In the genomic region with DNA sequence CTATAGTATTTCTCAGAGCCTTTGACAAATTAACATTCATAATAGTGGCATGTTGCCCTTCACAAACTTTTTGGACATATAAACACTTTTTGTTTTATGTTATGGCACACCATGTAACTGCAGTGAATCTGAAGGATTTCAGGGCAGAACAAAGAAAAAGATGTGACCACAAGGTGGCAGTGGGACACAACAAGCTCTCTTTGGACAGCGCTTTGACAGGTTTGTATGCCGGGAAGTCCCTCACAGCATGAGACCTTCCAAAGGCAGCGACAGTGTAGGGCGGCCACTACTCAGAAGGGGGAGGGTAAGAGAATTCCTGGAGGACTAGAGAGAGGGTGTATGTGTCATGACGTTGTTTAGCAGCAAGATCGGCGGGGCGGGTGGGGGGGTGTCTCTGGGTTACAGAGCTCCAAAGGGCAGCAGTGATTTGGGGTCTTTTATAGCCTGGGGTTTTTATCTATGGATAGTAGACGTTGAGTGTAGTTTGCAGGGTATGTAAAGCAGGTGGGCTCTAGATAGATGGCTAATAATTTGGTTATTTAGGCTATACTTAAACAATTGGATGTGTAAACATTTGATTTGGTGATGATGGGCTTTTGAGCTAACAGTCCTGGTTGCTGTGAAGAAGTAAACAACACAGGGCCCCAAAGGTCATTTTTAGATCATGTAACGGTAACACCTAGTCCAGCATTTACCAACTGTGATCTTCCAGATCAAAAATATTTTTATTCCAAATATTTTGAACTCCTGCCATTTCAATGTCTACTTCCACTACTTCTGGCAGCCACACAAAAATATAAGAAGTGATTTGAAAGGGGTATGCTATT, we compare ENCODE assay signal across 8 cellular contexts. TPM values are rescaled to one million over a fixed set of nuclear protein-coding genes. Genes with fewer than 3 reads are reported as not detected.
DNase-seq lines count a peak whose midpoint lies in the region; ATAC-seq, FAIRE-seq and TF ChIP-seq lines count a peak whose summit lies in the region.

No MANE protein-coding gene starts in this region.

- H3K27me3 ChIP-seq in bronchial epithelial cell (ENCODE audit: control insufficient read depth, insufficient read depth, low read length), result no peaks in the 10 kb centered on the region

- TF ChIP-seq CTCF in WI38 (IDR thresholded peaks at IDR 0.05; ENCODE audit: low read depth, low read length), result peak; percentile 58
- TF ChIP-seq CTCF in bronchial epithelial cell (IDR thresholded peaks at IDR 0.05; ENCODE audit: insufficient read depth, low read length, severe bottlenecking), result peak; percentile 79

- no peak for FAIRE-seq in bronchial epithelial cell (lab: Jason Lieb, UNC)

- peak; percentile 60 for DNase-seq in AG20443 (ENCODE audit: low spot score)
- peak; percentile 36 for DNase-seq in NCI-H2227 treated with DMSO at 0.1 percent for 48 hours (lab: John Stamatoyannopoulos, UW)
- DNase-seq in bronchial epithelial cell (ENCODE audit: low read depth), result peak; percentile 68
- peak; percentile 64 for DNase-seq in left lobe of liver (ENCODE audit: low spot score)
- peak; percentile 24 for DNase-seq in stimulated activated CD8-positive, alpha-beta memory T cell treated with anti-CD3 and anti-CD28 coated beads, Interleukin-12 subunit alpha, Interleukin-12 subunit beta, amount 100 ng/mL, for 4 hours (ENCODE audit: low read depth)

- ATAC-seq in GM19035 (IDR thresholded peaks at IDR 0.05; ENCODE audit: unreplicated experiment) (peak; percentile 90), HG03342 (IDR thresholded peaks at IDR 0.05; ENCODE audit: unreplicated experiment) (peak; percentile 91), left lobe of liver (peak; percentile 100)

- H3K4me3 ChIP-seq in WI38 (ENCODE audit: low read depth, low read length) (no peak overlapping the region), bronchial epithelial cell (ENCODE audit: low read depth, low read length) (no peak overlapping the region)

- no peaks in the 10 kb centered on the region for H3K36me3 ChIP-seq in bronchial epithelial cell (ENCODE audit: control insufficient read depth, insufficient read depth, low read length)

RNA-seq across cellular contexts. Expression of gene ETFBKMT, which starts 22.9 kb away (rescaled TPM):
- total RNA-seq in bronchial epithelial cell (0.79 and 1.0 TPM in 2 replicates), left lobe of liver (7.9 TPM)

RNA-seq across cellular contexts. Expression of gene AMN1, which starts 46.5 kb away (rescaled TPM):
- total RNA-seq in bronchial epithelial cell, result 10.0 and 32.0 TPM in 2 replicates
- 1.6 TPM for total RNA-seq in left lobe of liver
